17 cellular contexts compared by ENCODE assay signal in genomic region chr5:152004095-152004494, GRCh38.
DNase-seq lines count a peak whose midpoint lies in the region; ATAC-seq and TF ChIP-seq lines count a peak whose summit lies in the region.
"Had no signal": no experiment of that assay in that cellular context is flagged by ENCODE, and none has a peak within 500 bp of the region (broad histone marks: within the 10 kb centered on the region; RNA-seq: fewer than 3 reads in every experiment).

No MANE protein-coding gene starts in this region.

- H3K36me3 ChIP-seq in endodermal cell (ENCODE audit: control insufficient read depth, insufficient read depth, low read length) (no peaks in the 10 kb centered on the region), neural progenitor cell (no peaks in the 10 kb centered on the region), mammary epithelial cell (ENCODE audit: insufficient read depth, low read length) (no peaks in the 10 kb centered on the region)
- H3K36me3 ChIP-seq: BLaER1 had no signal

- H3K4me2 ChIP-seq in neural progenitor cell, result no peak overlapping the region
- no peak overlapping the region for H3K4me2 ChIP-seq in mammary epithelial cell (ENCODE audit: insufficient read depth, low read depth, low read length)
- H3K4me2 ChIP-seq: BLaER1 had no signal

- no peaks in the 10 kb centered on the region for H3F3A ChIP-seq in neural progenitor cell (ENCODE audit: low read depth)

- 89 to 94% methylated on average over 10 to 13 of the region's 13 CpGs for WGBS in endodermal cell (ENCODE audit: insufficient coverage in 1 of 2, insufficient read length in 1 of 2), 2 experiments
- 81% methylated on average over 7 of the region's 13 CpGs for WGBS in mammary epithelial cell (ENCODE audit: low coverage, missing lambda C conversion rate)

- no peak overlapping the region for H3K4me3 ChIP-seq in endodermal cell (ENCODE audit: low read length)
- H3K4me3 ChIP-seq in neural progenitor cell, result no peak overlapping the region
- H3K4me3 ChIP-seq in mammary epithelial cell (replicated peaks in 1 of 3; ENCODE audit: insufficient read depth in 1 of 3, low read depth in 2 of 3, low read length in 3 of 3), result no peak overlapping the region
- H3K4me3 ChIP-seq: BLaER1 had no signal

- no peaks in the 10 kb centered on the region for H4K20me1 ChIP-seq in neural progenitor cell (ENCODE audit: low read depth)
- H4K20me1 ChIP-seq in mammary epithelial cell (ENCODE audit: insufficient read depth, low read length), result no peaks in the 10 kb centered on the region
- H4K20me1 ChIP-seq: BLaER1 had no signal

- H3K79me2 ChIP-seq in neural progenitor cell (ENCODE audit: low read depth) (no peaks in the 10 kb centered on the region), mammary epithelial cell (ENCODE audit: insufficient read depth, low read length) (no peaks in the 10 kb centered on the region)

- ATAC-seq in HG03432 (IDR thresholded peaks at IDR 0.05; ENCODE audit: unreplicated experiment), result no peak
- ATAC-seq: HCT116 had no signal

- no peak overlapping the region for H3K4me3 Mint-ChIP-seq in endodermal cell
- no peak overlapping the region for H3K4me3 Mint-ChIP-seq in neural progenitor cell
- H3K4me3 Mint-ChIP-seq: CD8-positive, alpha-beta memory T cell had no signal

- H3K9me3 ChIP-seq in endodermal cell (ENCODE audit: control insufficient read depth, low read length) (peaks cover 24% of the 10 kb centered on the region), neural progenitor cell (ENCODE audit: low read depth) (no peaks in the 10 kb centered on the region), mammary epithelial cell (replicated peaks; ENCODE audit: insufficient read depth, low read length) (no peaks in the 10 kb centered on the region)
- H3K9me3 ChIP-seq: Caco-2 had no signal

- CTCF ChIA-PET in mammary epithelial cell (lab: Charles Lee; ENCODE audit: low non-redundant PET), result no interaction called here

- H3K27ac Mint-ChIP-seq in endodermal cell, result no peak overlapping the region
- peak overlapping the region; percentile 2 for H3K27ac Mint-ChIP-seq in neural progenitor cell

- H2AFZ ChIP-seq in neural progenitor cell (replicated peaks) (no peak overlapping the region), mammary epithelial cell (ENCODE audit: low read depth, low read length) (no peak overlapping the region)

- DNase-seq in G401 (ENCODE audit: low spot score), result peak; percentile 12
- peak; percentile 78 for DNase-seq in NCI-H82 (lab: John Stamatoyannopoulos, UW)
- DNase-seq in endodermal cell, result no peak
- DNase-seq in neural progenitor cell (ENCODE audit: low spot score), result no peak
- no peak for DNase-seq in mammary epithelial cell
- DNase-seq in ecto neural progenitor cell (ENCODE audit: low spot score), result no peak
- DNase-seq in activated CD4-positive, alpha-beta T cell treated with anti-CD3 and anti-CD28 coated beads for 48 hours, result no peak
- DNase-seq: 8988T; AML-193; Caco-2; CD8-positive, alpha-beta memory T cell; DND-41; GF-D8 had no signal

- TF ChIP-seq CTCF in endodermal cell (conservative IDR thresholded peaks at IDR 0.05) (no peak), neural progenitor cell (IDR thresholded peaks at IDR 0.05) (no peak), mammary epithelial cell (conservative IDR thresholded peaks at IDR 0.05 in 1 of 2, IDR thresholded peaks at IDR 0.05 in 1 of 2; ENCODE audit: extremely low read depth in 1 of 2, insufficient read depth in 1 of 2, low read depth in 1 of 2, low read length in 2 of 2) (no peak)

- H3K27me3 ChIP-seq in endodermal cell (ENCODE audit: control insufficient read depth, insufficient read depth, low read length, poor library complexity, severe bottlenecking) (no peaks in the 10 kb centered on the region), neural progenitor cell (no peaks in the 10 kb centered on the region), mammary epithelial cell (ENCODE audit: insufficient read depth, low read length) (no peaks in the 10 kb centered on the region)
- H3K27me3 ChIP-seq: BLaER1 had no signal

- H3K36me3 Mint-ChIP-seq in endodermal cell (ENCODE audit: low read depth), result no peaks in the 10 kb centered on the region
- peaks cover 2% of the 10 kb centered on the region for H3K36me3 Mint-ChIP-seq in neural progenitor cell

- intact Hi-C loops in mammary epithelial cell (cut with micrococcal nuclease), result no loop called here

- H3K27ac ChIP-seq in endodermal cell (ENCODE audit: low read depth, low read length) (peak overlapping the region; percentile 81), neural progenitor cell (no peak overlapping the region), mammary epithelial cell (ENCODE audit: insufficient read depth, low read depth, low read length) (no peak overlapping the region)
- H3K27ac ChIP-seq: BLaER1, HL-60 had no signal

- in situ Hi-C loops in G401 (cut with HindIII; ENCODE audit: low sequenced_read_pairs) (no loop called here), mammary epithelial cell (cut with MboI; ENCODE audit: low sequenced_read_pairs in 2 of 2) (no loop called here)

- H3K9me3 Mint-ChIP-seq in endodermal cell, result peaks cover 10% of the 10 kb centered on the region
- peaks cover 5% of the 10 kb centered on the region for H3K9me3 Mint-ChIP-seq in neural progenitor cell

- no TSS peak for BruUV-seq in mammary epithelial cell (replicated peaks; lab: Mats Ljungman, UMichigan)

- H3K27me3 Mint-ChIP-seq in endodermal cell (ENCODE audit: insufficient read depth) (peaks cover 6% of the 10 kb centered on the region), neural progenitor cell (ENCODE audit: insufficient read depth, low read depth) (peaks cover 5% of the 10 kb centered on the region)
- H3K27me3 Mint-ChIP-seq: CD8-positive, alpha-beta memory T cell had no signal

- H3K4me1 Mint-ChIP-seq in endodermal cell (peaks cover 9% of the 10 kb centered on the region), neural progenitor cell (peaks cover 34% of the 10 kb centered on the region)
- H3K4me1 Mint-ChIP-seq: CD8-positive, alpha-beta memory T cell had no signal

- dilution Hi-C loops in mammary epithelial cell (cut with HindIII; ENCODE audit: low sequenced_read_pairs), result no loop called here

- H3K4me1 ChIP-seq in endodermal cell (ENCODE audit: control insufficient read depth, insufficient read depth, low read length) (peaks cover 8% of the 10 kb centered on the region), neural progenitor cell (peaks cover 17% of the 10 kb centered on the region), mammary epithelial cell (ENCODE audit: insufficient read depth, low read length) (no peaks in the 10 kb centered on the region)
- H3K4me1 ChIP-seq: BLaER1, Caco-2 had no signal

- H3K9ac ChIP-seq in endodermal cell (ENCODE audit: extremely low read depth, low read length, poor library complexity, severe bottlenecking), result no peak overlapping the region
- no peak overlapping the region for H3K9ac ChIP-seq in neural progenitor cell
- no peak overlapping the region for H3K9ac ChIP-seq in mammary epithelial cell (ENCODE audit: insufficient read depth, low read length)
- H3K9ac ChIP-seq: BLaER1 had no signal

Comparison
In these comparisons a context has a peak if more than half of its experiments do, and no peak if none do; other contexts are left out.
1. DNase-seq: peak in G401 (single experiment) and NCI-H82 (single experiment); none in endodermal cell (single experiment), neural progenitor cell (single experiment), mammary epithelial cell (single experiment), ecto neural progenitor cell (single experiment) and activated CD4-positive, alpha-beta T cell treated with anti-CD3 and anti-CD28 coated beads for 48 hours (single experiment).